ENCODE assay signal across 26 cellular contexts in the genomic region with DNA sequence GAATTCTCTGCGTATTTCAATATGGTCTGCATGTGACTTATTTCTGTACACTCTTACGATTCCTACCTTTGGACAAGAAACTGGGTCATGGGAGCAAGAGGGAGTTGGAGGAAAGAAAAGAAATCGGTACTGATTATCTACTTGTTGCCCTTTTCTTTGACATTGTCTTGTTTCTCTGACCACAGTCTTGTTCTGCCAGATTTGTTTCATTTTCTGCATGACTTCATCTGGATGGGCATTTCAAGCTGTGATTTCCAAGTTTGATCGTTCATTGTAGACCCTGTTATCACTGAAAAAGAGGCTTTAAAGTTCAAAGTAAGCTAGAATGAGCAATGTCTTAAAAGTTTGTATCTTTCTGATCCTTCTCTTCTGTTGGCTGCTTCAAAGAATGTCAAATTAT.
"Had no signal": no experiment of that assay in that cellular context is flagged by ENCODE, and none has a peak within 500 bp of the region (broad histone marks: within the 10 kb centered on the region; RNA-seq: fewer than 3 reads in every experiment).

No MANE protein-coding gene starts in this region.

- H3K4me3 Mint-ChIP-seq: activated B cell treated with CpG ODN at 0.5 μM for 24 hours; activated T-cell treated with anti-CD3 and anti-CD28 coated beads, Interleukin-2, amount 50 U/mL, for 72 hours; dendritic cell treated with granulocyte-macrophage colony-stimulating factor and Interleukin-4, amounts not matched to agents 40 ng/mL and 50 ng/mL, for 4 days; nephron; T-helper 2 cell treated with Interferon-gamma antibody and Interleukin-4, amounts not matched to agents 5 μg/mL and 100 μg/mL, for 36 hours had no signal

- H3K27ac ChIP-seq: brain microvascular endothelial cell, epithelial cell of prostate, esophagus squamous epithelium, heart right ventricle, left lung, pancreas, psoas muscle, spleen, suprapubic skin, transverse colon had no signal

- H3K9me3 ChIP-seq: pancreas, psoas muscle, suprapubic skin, transverse colon had no signal

- H3K27ac Mint-ChIP-seq: activated B cell treated with CpG ODN at 0.5 μM for 24 hours; activated naive CD4-positive, alpha-beta T cell treated with anti-CD3 and anti-CD28 coated beads, Interleukin-2, amount 50 U/mL, for 72 hours; activated T-cell treated with anti-CD3 and anti-CD28 coated beads, Interleukin-2, amount 50 U/mL, for 72 hours; dendritic cell treated with granulocyte-macrophage colony-stimulating factor and Interleukin-4, amounts not matched to agents 40 ng/mL and 50 ng/mL, for 4 days; nephron; T-helper 2 cell treated with Interferon-gamma antibody and Interleukin-4, amounts not matched to agents 5 μg/mL and 100 μg/mL, for 36 hours had no signal

- H3K27me3 ChIP-seq: brain microvascular endothelial cell, esophagus squamous epithelium, heart right ventricle, left lung, pancreas, spleen, suprapubic skin, transverse colon had no signal

- ATAC-seq: activated naive CD4-positive, alpha-beta T cell treated with anti-CD3 and anti-CD28 coated beads, Interleukin-2, amount 50 U/mL, for 72 hours; activated T-cell treated with anti-CD3 and anti-CD28 coated beads, Interleukin-2, amount 50 U/mL, for 72 hours; heart right ventricle; left lung; mucosa of descending colon; pancreas; psoas muscle; right cardiac atrium had no signal

- DNase-seq: activated B cell treated with CpG ODN at 0.5 μM for 24 hours; activated CD4-positive, alpha-beta T cell treated with anti-CD3 and anti-CD28 coated beads, Interleukin-2, amount 50 U/mL, for 4 hours; activated naive CD4-positive, alpha-beta T cell; activated T-cell treated with anti-CD3 and anti-CD28 coated beads for 4 hours; activated T-cell treated with anti-CD3 and anti-CD28 coated beads, Interleukin-2, amount 50 U/mL, for 72 hours; brain microvascular endothelial cell; esophagus squamous epithelium; foreskin melanocyte; heart right ventricle; left lung; mucosa of descending colon; pancreas; psoas muscle; right cardiac atrium; spleen; stimulated activated naive CD4-positive, alpha-beta T cell; T-helper 1 cell; transverse colon had no signal

- H3K36me3 ChIP-seq: brain microvascular endothelial cell, esophagus squamous epithelium, heart right ventricle, left lung, pancreas, spleen, suprapubic skin, transverse colon had no signal

- H3K27me3 Mint-ChIP-seq: activated B cell treated with CpG ODN at 0.5 μM for 24 hours; dendritic cell treated with granulocyte-macrophage colony-stimulating factor and Interleukin-4, amounts not matched to agents 40 ng/mL and 50 ng/mL, for 4 days had no signal

- FAIRE-seq: pancreas, urothelium cell line had no signal

- H3K4me3 ChIP-seq: esophagus squamous epithelium, heart right ventricle, left lung, lung, mucosa of descending colon, pancreas, psoas muscle, spleen, suprapubic skin, transverse colon had no signal

- H3K4me1 Mint-ChIP-seq: activated B cell treated with CpG ODN at 0.5 μM for 24 hours had no signal

- H3K4me1 ChIP-seq: esophagus squamous epithelium, heart right ventricle, left lung, pancreas, psoas muscle, spleen, suprapubic skin, transverse colon had no signal
